In the genomic region with DNA sequence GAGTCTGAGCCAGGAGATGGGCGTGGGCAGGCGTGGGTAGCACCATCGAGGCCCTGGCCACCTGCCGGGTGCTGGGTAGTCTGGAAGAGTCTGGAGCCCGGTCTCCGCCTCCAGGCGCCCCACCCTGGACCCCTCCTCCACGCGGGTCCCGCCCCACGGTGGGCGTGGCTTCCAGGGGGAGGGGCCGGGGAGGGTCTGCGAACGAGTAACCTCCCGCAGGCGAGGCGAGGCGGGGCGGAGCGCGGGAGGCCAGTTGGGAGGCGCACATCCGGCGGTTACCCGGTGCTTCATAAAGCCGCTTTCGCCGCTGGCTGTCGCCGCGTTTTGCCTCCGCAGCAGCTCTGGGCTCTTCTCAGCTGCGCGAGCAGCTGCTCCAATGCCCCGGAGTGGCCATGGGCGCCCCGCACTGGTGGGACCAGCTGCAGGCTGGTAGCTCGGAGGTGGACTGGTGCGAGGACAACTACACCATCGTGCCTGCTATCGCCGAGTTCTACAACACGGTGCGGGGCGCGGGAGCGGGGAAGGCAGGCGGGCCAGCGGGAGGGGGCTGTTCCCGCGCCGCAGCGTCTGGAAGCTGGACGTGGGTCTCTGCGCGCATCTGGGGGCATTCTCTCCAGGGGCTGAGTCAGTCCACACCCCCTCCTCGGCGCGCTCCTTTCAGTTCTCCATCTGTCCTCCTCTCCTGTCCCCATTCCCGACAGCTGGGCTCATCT, we compare ENCODE assay signal across 8 cellular contexts. TPM values are rescaled to one million over a fixed set of nuclear protein-coding genes. Genes with fewer than 3 reads are reported as not detected.
DNase-seq lines count a peak whose midpoint lies in the region; ATAC-seq and TF ChIP-seq lines count a peak whose summit lies in the region.

A gene (plus strand): TSS at position 317 of the 713 bp plus-strand sequence. CDS start 76 bp downstream, at position 393.

- ATAC-seq in GM21528 (IDR thresholded peaks at IDR 0.05; ENCODE audit: low FRiP score, unreplicated experiment) (peak; percentile 94), esophagus mucosa (peak; percentile 95)

- peak within 1 kb of the TSS; percentile 84 for H3K4me3 ChIP-seq in OCI-LY7 (ENCODE audit: low read depth, low read length, poor library complexity, severe bottlenecking)
- peak within 1 kb of the TSS; percentile 85 to 88 for H3K4me3 ChIP-seq in muscle layer of colon (ENCODE audit: low read depth in 1 of 2, low read length in 2 of 2)

- H3K4me1 ChIP-seq in OCI-LY7 (ENCODE audit: insufficient read depth, low read length, poor library complexity, severe bottlenecking) (peaks cover 10% of the 10 kb centered on the region), muscle layer of colon (ENCODE audit: insufficient read depth, low read length) (peaks cover 6% of the 10 kb centered on the region)

- peak within 1 kb of the TSS; percentile 99 for H3K4me2 ChIP-seq in OCI-LY7 (ENCODE audit: low read length)

- no peaks in the 10 kb centered on the region for H3K36me3 ChIP-seq in OCI-LY7 (ENCODE audit: insufficient read depth, low read length)
- no peaks in the 10 kb centered on the region for H3K36me3 ChIP-seq in muscle layer of colon (ENCODE audit: insufficient read depth, low read length)

- no TSS peak for BruUV-seq in OCI-LY7 (replicated peaks; lab: Mats Ljungman, UMichigan)

- peak within 1 kb of the TSS; percentile 23 for H3K9ac ChIP-seq in muscle layer of colon (ENCODE audit: low read length)

- 0 out of 2 replicates have a peak, but pooled peaks have one; percentile 6 for TF ChIP-seq CTCF in OCI-LY7 (conservative IDR thresholded peaks at IDR 0.05; ENCODE audit: low read length)

- no peaks in the 10 kb centered on the region for H3K27me3 Mint-ChIP-seq in activated T-cell treated with anti-CD3 and anti-CD28 coated beads, Interleukin-2, amount 50 U/mL, for 24 hours

- H3K27ac ChIP-seq in OCI-LY7 (ENCODE audit: low read depth, low read length, poor library complexity, severe bottlenecking) (peak within 1 kb of the TSS; percentile 37), muscle layer of colon (ENCODE audit: low read depth, low read length) (peak within 1 kb of the TSS; percentile 76)

- H3K27me3 ChIP-seq in muscle layer of colon (ENCODE audit: control insufficient read depth in 1 of 2, insufficient read depth in 2 of 2, low read length in 2 of 2) = no peaks in the 10 kb centered on the region

- H3K9me2 ChIP-seq in OCI-LY7 (ENCODE audit: insufficient read depth, low read length) = no peaks in the 10 kb centered on the region

- H3K4me1 Mint-ChIP-seq in activated T-cell treated with anti-CD3 and anti-CD28 coated beads, Interleukin-2, amount 50 U/mL, for 24 hours (ENCODE audit: low read depth) = peaks cover 20% of the 10 kb centered on the region

- H3K79me2 ChIP-seq in OCI-LY7 (ENCODE audit: insufficient read depth, low read depth, low read length) = no peaks in the 10 kb centered on the region

- CTCF ChIA-PET in OCI-LY7 (lab: Charles Lee; ENCODE audit: unreplicated experiment) = interaction anchor here (1.1 kb wide), 1 partner anchor 51 kb away, joined by 3 read pairs; no protein-coding TSS in a partner anchor

- H4K20me1 ChIP-seq in OCI-LY7 (ENCODE audit: insufficient read depth, low read length) = no peaks in the 10 kb centered on the region

- H3K27ac Mint-ChIP-seq in activated T-cell treated with anti-CD3 and anti-CD28 coated beads, Interleukin-2, amount 50 U/mL, for 24 hours = peak within 1 kb of the TSS; percentile 64

- intact Hi-C loops in OCI-LY7 (cut with micrococcal nuclease; ENCODE audit: unreplicated experiment) = loop anchor here (1.0 kb wide), 1 partner anchor 29 kb away; a partner anchor contains a TSS

- DNase-seq in DMS53 (lab: John Stamatoyannopoulos, UW) = peak; percentile 96
- peak; percentile 68 for DNase-seq in HuH-7.5 (ENCODE audit: low spot score)
- peak; percentile 94 for DNase-seq in OCI-LY7 (ENCODE audit: low spot score)
- DNase-seq in activated T-cell treated with anti-CD3 and anti-CD28 coated beads, Interleukin-2, amount 50 U/mL, for 24 hours = peak; percentile 99
- DNase-seq in stimulated activated CD8-positive, alpha-beta memory T cell treated with anti-CD3 and anti-CD28 coated beads, Interleukin-7, amount 100 ng/mL, for 1 hour (ENCODE audit: low read depth in 2 of 2) = peak; percentile 92 to 93

- POLR2A ChIA-PET in OCI-LY7 (lab: Charles Lee) = interaction anchor here (0.5 to 1.2 kb wide), 4 partner anchors 10 to 176 kb away, joined by 3 read pairs; no protein-coding TSS in a partner anchor

- no peaks in the 10 kb centered on the region for H3K9me3 Mint-ChIP-seq in activated T-cell treated with anti-CD3 and anti-CD28 coated beads, Interleukin-2, amount 50 U/mL, for 24 hours

- no peaks in the 10 kb centered on the region for H3K9me3 ChIP-seq in OCI-LY7 (ENCODE audit: low read length)
- H3K9me3 ChIP-seq in muscle layer of colon (ENCODE audit: low read length) = no peaks in the 10 kb centered on the region

- H3K4me3 Mint-ChIP-seq in activated T-cell treated with anti-CD3 and anti-CD28 coated beads, Interleukin-2, amount 50 U/mL, for 24 hours = peak within 1 kb of the TSS; percentile 87

- peaks cover 3% of the 10 kb centered on the region for H3K36me3 Mint-ChIP-seq in activated T-cell treated with anti-CD3 and anti-CD28 coated beads, Interleukin-2, amount 50 U/mL, for 24 hours (ENCODE audit: low read depth)

- H2AFZ ChIP-seq in OCI-LY7 (ENCODE audit: low read length) = peak within 1 kb of the TSS; percentile 91

RNA-seq across cellular contexts. Expression of the gene that starts here (rescaled TPM):
- total RNA-seq in OCI-LY7 (2014; rRNA removed; shearing (Covaris generic)) = 1.4 and 1.6 TPM in 2 replicates
- total RNA-seq in OCI-LY7 (2022) = 1.8 and 2.7 TPM in 2 replicates
- 3.1 TPM for total RNA-seq in esophagus mucosa

Comparison
In these comparisons a context has a peak if more than half of its experiments do, and no peak if none do; other contexts are left out.
1. Peak in every context shown above with its lines: DNase-seq, ATAC-seq, H3K4me3 ChIP-seq and H3K27ac ChIP-seq.